In genomic region chr9:73782166-73782565, GRCh38 we compare ENCODE assay signal across 2 cellular contexts.
TF ChIP-seq lines count a peak whose summit lies in the region.

No MANE protein-coding gene starts in this region.

TF ChIP-seq in HepG2, 621 proteins besides CTCF, POLR2A, EP300 and RAD21:
- TF ChIP-seq CEBPB (IDR thresholded peaks at IDR 0.05; ENCODE audit: borderline replicate concordance, low read depth, low read length): peak; percentile 75
- TF ChIP-seq SIX1 (CRISPR knock-in tag; IDR thresholded peaks at IDR 0.05; ENCODE audit: borderline replicate concordance): no peak
- no peak for TF ChIP-seq ZNF274 (CRISPR knock-in tag; IDR thresholded peaks at IDR 0.05)
- TF ChIP-seq ZNF644 (CRISPR knock-in tag; IDR thresholded peaks at IDR 0.05; ENCODE audit: low read depth): no peak
- TF ChIP-seq SRY (CRISPR knock-in tag; IDR thresholded peaks at IDR 0.05): no peak
- no peak for TF ChIP-seq CBX2 (IDR thresholded peaks at IDR 0.05; ENCODE audit: low read depth, low read length)
- TF ChIP-seq CBX2 (CRISPR knock-in tag; IDR thresholded peaks at IDR 0.05; ENCODE audit: low read depth): no peak
- no peak for TF ChIP-seq PREB (CRISPR knock-in tag; IDR thresholded peaks at IDR 0.05)
- TF ChIP-seq MIXL1 (CRISPR knock-in tag; IDR thresholded peaks at IDR 0.05): no peak
- no peak for TF ChIP-seq CHD2 (IDR thresholded peaks at IDR 0.05; ENCODE audit: low read depth, low read length)
TF ChIP-seq in HepG2: peak in this region for 1.

TF ChIP-seq in K562, 482 proteins besides CTCF, POLR2A, EP300 and RAD21:
- TF ChIP-seq LEF1 (IDR thresholded peaks at IDR 0.05) (no peak), NCOA1 (IDR thresholded peaks at IDR 0.05; ENCODE audit: low read depth) (no peak), FUS (optimal IDR thresholded peaks at IDR 0.05; ENCODE audit: low read depth, low read length) (no peak), ZBTB7A (IDR thresholded peaks at IDR 0.05; ENCODE audit: borderline replicate concordance, control insufficient read depth, low read depth, low read length) (no peak), HDAC2 (IDR thresholded peaks at IDR 0.05) (no peak), SMARCC2 (IDR thresholded peaks at IDR 0.05; ENCODE audit: low read depth) (no peak), CEBPB (tag; IDR thresholded peaks at IDR 0.05) (0 out of 2 replicates have a peak, but pooled peaks have one; percentile 21)
